In genomic region chr5:77906806-77907205, GRCh38 we compare ENCODE assay signal across 2 cellular contexts.
TF ChIP-seq lines count a peak whose summit lies in the region.

No MANE protein-coding gene starts in this region.

TF ChIP-seq in IMR-90, 13 proteins besides CTCF, POLR2A, EP300 and RAD21 (continued from another document):
- TF ChIP-seq USF2 (IDR thresholded peaks at IDR 0.05; ENCODE audit: low read depth, low read length) (no peak), FOS (IDR thresholded peaks at IDR 0.05; ENCODE audit: low read depth, low read length) (peak; percentile 58; the same call in 1 of the 2 replicates), CHD1 (IDR thresholded peaks at IDR 0.05; ENCODE audit: low read depth, low read length) (no peak), NFE2L2 (IDR thresholded peaks at IDR 0.05; ENCODE audit: low read depth, low read length) (peak; percentile 24; the same call in 1 of the 2 replicates), ELK1 (IDR thresholded peaks at IDR 0.05; ENCODE audit: borderline replicate concordance, low read depth, low read length) (no peak), MAZ (IDR thresholded peaks at IDR 0.05; ENCODE audit: borderline replicate concordance, low read depth, low read length) (no peak), BHLHE40 (IDR thresholded peaks at IDR 0.05; ENCODE audit: low read depth, low read length) (no peak), RFX5 (IDR thresholded peaks at IDR 0.05; ENCODE audit: low read depth, low read length) (no peak), MXI1 (IDR thresholded peaks at IDR 0.05; ENCODE audit: borderline replicate concordance, low read depth, low read length) (no peak), RCOR1 (IDR thresholded peaks at IDR 0.05; ENCODE audit: insufficient replicate concordance, low read length) (no peak), CEBPB (IDR thresholded peaks at IDR 0.05; ENCODE audit: low read depth, low read length) (peak; percentile 94), SMC3 (IDR thresholded peaks at IDR 0.05; ENCODE audit: low read depth, low read length) (no peak)

TF ChIP-seq in K562, 482 proteins besides CTCF, POLR2A, EP300 and RAD21 (continued from another document):
- TF ChIP-seq BRCA1 (IDR thresholded peaks at IDR 0.05), result no peak
- no peak for TF ChIP-seq BRCA1 (CRISPR knock-in tag; IDR thresholded peaks at IDR 0.05)
- no peak for TF ChIP-seq SAFB2 (IDR thresholded peaks at IDR 0.05; ENCODE audit: borderline replicate concordance, low read depth, low read length, severe bottlenecking)
- TF ChIP-seq CEBPB (tag; IDR thresholded peaks at IDR 0.05), result peak; percentile 90
- peak; percentile 26; the same call in 1 of the 2 replicates for TF ChIP-seq JUND (IDR thresholded peaks at IDR 0.05; ENCODE audit: borderline replicate concordance, low read depth, low read length)
- peak; percentile 61; the same call in 2 of the 3 replicates for TF ChIP-seq JUND (tag; IDR thresholded peaks at IDR 0.05; ENCODE audit: borderline replicate concordance, low read depth, low read length)
- no peak for TF ChIP-seq ZNF41 (CRISPR knock-in tag; conservative IDR thresholded peaks at IDR 0.05)
- peak; percentile 51 for TF ChIP-seq C11orf30 (IDR thresholded peaks at IDR 0.05; ENCODE audit: low read depth)
- TF ChIP-seq ATF2 (CRISPR knock-in tag; IDR thresholded peaks at IDR 0.05), result no peak
- TF ChIP-seq RBM34 (IDR thresholded peaks at IDR 0.05; ENCODE audit: borderline replicate concordance, insufficient read depth, low read length), result no peak
- TF ChIP-seq ZNF347 (CRISPR knock-in tag; IDR thresholded peaks at IDR 0.05; ENCODE audit: low read depth), result no peak
- TF ChIP-seq NFE2 (IDR thresholded peaks at IDR 0.05; ENCODE audit: low read depth), result peak; percentile 28; the same call in 1 of the 2 replicates
- peak; percentile 71 for TF ChIP-seq MAFG (tag; conservative IDR thresholded peaks at IDR 0.05)
- TF ChIP-seq FOSL1 (tag; conservative IDR thresholded peaks at IDR 0.05), result peak; percentile 71
- no peak for TF ChIP-seq BHLHE40 (IDR thresholded peaks at IDR 0.05; ENCODE audit: low read length)
- no peak for TF ChIP-seq PHF8 (IDR thresholded peaks at IDR 0.05; ENCODE audit: borderline replicate concordance, low read length)
- TF ChIP-seq KDM1A (IDR thresholded peaks at IDR 0.05), result 0 out of 4 replicates have a peak, but pooled peaks of 1 of the 2 experiments have one; percentile 8
- TF ChIP-seq MEIS2 (IDR thresholded peaks at IDR 0.05; ENCODE audit: partially characterized antibody), result no peak
- TF ChIP-seq SMARCA5 (IDR thresholded peaks at IDR 0.05), result no peak
- no peak for TF ChIP-seq ESRRA (IDR thresholded peaks at IDR 0.05; ENCODE audit: borderline replicate concordance, low read depth)
- no peak for TF ChIP-seq MCM2 (IDR thresholded peaks at IDR 0.05; ENCODE audit: low read depth)
- TF ChIP-seq NCOA1 (IDR thresholded peaks at IDR 0.05; ENCODE audit: low read depth), result no peak
- peak; percentile 60 for TF ChIP-seq ATF3 (IDR thresholded peaks at IDR 0.05)
- TF ChIP-seq ATF3 (CRISPR knock-in tag; conservative IDR thresholded peaks at IDR 0.05), result no peak
- no peak for TF ChIP-seq CEBPG (CRISPR knock-in tag; IDR thresholded peaks at IDR 0.05)
- peak; percentile 62 to 80 for TF ChIP-seq CEBPG (tag; conservative IDR thresholded peaks at IDR 0.05 in 1 of 2, IDR thresholded peaks at IDR 0.05 in 1 of 2)
- TF ChIP-seq ZNF263 (CRISPR knock-in tag; IDR thresholded peaks at IDR 0.05; ENCODE audit: borderline replicate concordance), result no peak
- TF ChIP-seq ZEB2 (IDR thresholded peaks at IDR 0.05), result peak; percentile 34; the same call in 1 of the 2 replicates
- no peak for TF ChIP-seq TARDBP (IDR thresholded peaks at IDR 0.05)
- no peak for TF ChIP-seq HMGXB4 (CRISPR knock-in tag; IDR thresholded peaks at IDR 0.05)
